Comparison of ENCODE assay signal across 13 cellular contexts in the genomic region with DNA sequence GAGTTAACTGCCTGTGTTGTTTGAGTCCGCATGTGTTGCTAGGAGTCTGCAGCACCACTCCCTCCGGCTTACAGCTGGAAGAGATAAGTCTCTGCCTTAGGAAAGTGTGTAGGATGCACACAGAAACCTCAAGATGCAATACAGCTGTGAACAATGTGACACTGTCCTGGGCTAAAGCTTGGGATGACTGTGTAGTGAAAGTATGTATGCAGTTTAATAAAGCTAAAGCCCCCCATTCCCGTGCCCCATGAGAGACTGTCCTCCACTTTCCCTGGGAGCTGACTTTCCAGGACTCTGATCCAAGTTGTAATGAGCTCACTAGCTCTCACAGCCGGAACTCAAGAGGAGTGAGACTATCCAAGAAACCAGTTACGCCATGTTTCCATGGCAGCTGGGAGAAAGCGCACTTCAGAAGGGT.
DNase-seq lines count a peak whose midpoint lies in the region; ATAC-seq and TF ChIP-seq lines count a peak whose summit lies in the region.
"Had no signal": no experiment of that assay in that cellular context is flagged by ENCODE, and none has a peak within 500 bp of the region (broad histone marks: within the 10 kb centered on the region; RNA-seq: fewer than 3 reads in every experiment).

No MANE protein-coding gene starts in this region.

- ATAC-seq in GM19023 (IDR thresholded peaks at IDR 0.05; ENCODE audit: unreplicated experiment) (peak; percentile 9), HG03159 (IDR thresholded peaks at IDR 0.05; ENCODE audit: unreplicated experiment) (peak; percentile 5), foreskin keratinocyte (peak; percentile 23)
- ATAC-seq: activated CD8-positive, alpha-beta memory T cell treated with anti-CD3 and anti-CD28 coated beads, Interleukin-2, amount 10 ng/mL, durations not matched to agents 7 days and 5 days; SK-N-SH treated with all-trans-retinoic acid at 6 μM for 48 hours had no signal

- H3K27me3 ChIP-seq in foreskin keratinocyte (no peaks in the 10 kb centered on the region), spleen (replicated peaks in 1 of 7) (no peaks in the 10 kb centered on the region)
- H3K27me3 ChIP-seq: esophagus muscularis mucosa had no signal

- H3K9me3 ChIP-seq in spleen, result no peaks in the 10 kb centered on the region
- H3K9me3 ChIP-seq: esophagus muscularis mucosa, HAP-1 had no signal

- no peak for TF ChIP-seq POLR2A in spleen (IDR thresholded peaks at IDR 0.05)

- H3K36me3 ChIP-seq in spleen, result no peaks in the 10 kb centered on the region
- H3K36me3 ChIP-seq: esophagus muscularis mucosa, HAP-1 had no signal

- no peak overlapping the region for H3K27ac ChIP-seq in foreskin keratinocyte
- H3K27ac ChIP-seq in spleen, result peak overlapping the region in 5 of 8 donors; percentile 41 to 59 (median 51)

- no peak overlapping the region for H3K4me3 ChIP-seq in spleen
- H3K4me3 ChIP-seq: esophagus muscularis mucosa, HAP-1 had no signal

- TF ChIP-seq CTCF in foreskin keratinocyte (conservative IDR thresholded peaks at IDR 0.05) (no peak), spleen (IDR thresholded peaks at IDR 0.05 in 8 of 11, conservative IDR thresholded peaks at IDR 0.05 in 3 of 11) (no peak)

- H3K4me1 ChIP-seq in foreskin keratinocyte (peaks cover 10% of the 10 kb centered on the region), spleen (no peaks in the 10 kb centered on the region)

- 69 to 84% (median 74%) methylated on average over 6 of the region's 6 CpGs for WGBS in spleen, 5 donors

- intact Hi-C loops in spleen (cut with DNase I; ENCODE audit: low total_unique reads), result no loop called here

- DNase-seq in foreskin keratinocyte (no peak), spleen (no peak), NCI-H82 treated with DMSO at 0.1 percent for 48 hours (lab: John Stamatoyannopoulos, UW; ENCODE audit: unreplicated experiment) (no peak), GM19238 (ENCODE audit: insufficient read length, low spot score) (no peak), SHP77 (lab: John Stamatoyannopoulos, UW) (no peak), SW480 (ENCODE audit: low spot score) (no peak)
- DNase-seq: activated CD8-positive, alpha-beta memory T cell treated with anti-CD3 and anti-CD28 coated beads, Interleukin-2, amount 10 ng/mL, durations not matched to agents 7 days and 5 days; NCI-H2227 treated with DMSO at 0.1 percent for 48 hours had no signal
